In the genomic region with DNA sequence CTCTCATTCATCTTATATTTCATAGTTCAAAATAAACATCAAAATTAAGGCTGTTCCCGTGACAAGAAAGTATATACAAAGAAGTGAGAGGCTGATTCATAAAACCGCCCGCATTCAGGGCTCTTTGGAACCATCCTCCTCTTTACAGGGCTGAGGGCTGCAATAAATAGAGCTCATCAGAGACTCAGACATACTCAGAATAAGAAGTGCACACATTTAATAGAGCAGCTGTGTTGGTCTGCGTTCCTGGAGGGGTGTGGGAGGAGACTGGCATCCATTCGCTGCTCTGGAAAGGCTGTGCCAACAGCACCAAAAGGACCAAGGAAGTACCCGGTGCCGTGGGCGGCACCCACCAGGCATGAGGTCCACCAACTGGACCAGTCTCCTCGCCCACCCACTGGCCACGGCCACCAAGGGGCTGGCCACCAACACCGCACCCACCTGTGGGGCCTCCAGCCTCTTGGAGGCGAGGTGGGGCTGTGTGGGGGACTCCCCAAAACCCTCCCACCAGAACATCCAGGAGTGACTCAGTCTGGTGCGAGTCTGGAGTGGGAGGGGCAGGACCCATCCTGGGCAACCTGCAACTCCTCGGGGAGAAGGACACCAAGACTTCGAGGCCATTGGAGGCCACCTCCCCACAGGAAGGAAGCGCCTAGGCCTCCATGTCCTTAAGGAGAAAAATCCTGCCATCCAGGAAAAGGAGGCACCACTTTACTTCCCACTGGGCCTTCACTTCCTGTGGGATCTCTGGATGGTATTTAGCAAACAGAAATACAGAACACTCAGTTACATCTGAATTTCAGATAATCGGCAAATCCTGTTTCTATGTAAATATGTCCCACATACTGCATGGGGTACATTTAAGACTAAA, we compare ENCODE assay signal across 9 cellular contexts. TPM values are rescaled to one million over a fixed set of nuclear protein-coding genes. Genes with fewer than 3 reads are reported as not detected.
DNase-seq lines count a peak whose midpoint lies in the region; FAIRE-seq and TF ChIP-seq lines count a peak whose summit lies in the region.
"Had no signal": no experiment of that assay in that cellular context is flagged by ENCODE, and none has a peak within 500 bp of the region (broad histone marks: within the 10 kb centered on the region; RNA-seq: fewer than 3 reads in every experiment).

No MANE protein-coding gene starts in this region.

- H3K4me3 Mint-ChIP-seq in brain = no peak overlapping the region

- H3K27me3 Mint-ChIP-seq in brain = no peaks in the 10 kb centered on the region

- H3K27ac Mint-ChIP-seq in brain = peak overlapping the region; percentile 0 to 18 (median 2)

- no peaks in the 10 kb centered on the region for H3K36me3 Mint-ChIP-seq in brain

- FAIRE-seq in D721Med (lab: Jason Lieb, UNC) = no peak
- FAIRE-seq: G401.6 had no signal

- DNase-seq in ELR (ENCODE audit: low read depth) (peak; percentile 45), H4 (ENCODE audit: low spot score) (peak; percentile 46), T follicular helper cell (ENCODE audit: low read depth) (peak; percentile 36), NCI-H2227 (lab: John Stamatoyannopoulos, UW; ENCODE audit: unreplicated experiment) (no peak), NCI-H2081 (lab: John Stamatoyannopoulos, UW) (no peak), D721Med (ENCODE audit: insufficient read length, low spot score) (no peak)
- peak in 2 of 3 donors; percentile 47 to 65 for DNase-seq in stimulated activated CD4-positive, alpha-beta T cell treated with anti-CD3 and anti-CD28 coated beads, TNF-alpha, amount 100 ng/mL, for 48 hours (ENCODE audit: low read depth in 3 of 3)

- H3K9me3 Mint-ChIP-seq in brain = peaks cover 0 to 3% (median 0%) of the 10 kb centered on the region in 5 experiments

- H3K4me1 Mint-ChIP-seq in brain = peaks cover 24% of the 10 kb centered on the region

- TF ChIP-seq CTCF in brain (conservative IDR thresholded peaks at IDR 0.05) = no peak
- no peak for TF ChIP-seq CTCF in D721Med (IDR thresholded peaks at IDR 0.05; ENCODE audit: insufficient read depth, missing control alignments)

RNA-seq across cellular contexts. Expression of a gene that starts 32.7 kb away (rescaled TPM):
- 5.1 and 5.8 TPM in 2 replicates for total RNA-seq in H4 (2014; rRNA removed; shearing (Covaris generic))
- 3.8 TPM for polyA plus RNA-seq in brain (ENCODE audit: insufficient read depth, low read depth, low replicate concordance)

Comparison
In these comparisons a context has a peak if more than half of its experiments do, and no peak if none do; other contexts are left out.
1. DNase-seq: peak in ELR (single experiment), H4 (single experiment), T follicular helper cell (single experiment) and stimulated activated CD4-positive, alpha-beta T cell treated with anti-CD3 and anti-CD28 coated beads, TNF-alpha, amount 100 ng/mL, for 48 hours (2 of 3); none in NCI-H2227 (single experiment), NCI-H2081 (0 of 2) and D721Med (single experiment).